In genomic region chr20:61503106-61503505, GRCh38 we compare ENCODE assay signal across 24 cellular contexts.
DNase-seq lines count a peak whose midpoint lies in the region; ATAC-seq, FAIRE-seq and TF ChIP-seq lines count a peak whose summit lies in the region.
"Had no signal": no experiment of that assay in that cellular context is flagged by ENCODE, and none has a peak within 500 bp of the region (broad histone marks: within the 10 kb centered on the region; RNA-seq: fewer than 3 reads in every experiment).

No MANE protein-coding gene starts in this region.

- H2AFZ ChIP-seq in Loucy (ENCODE audit: low read length), result no peak overlapping the region

- no peaks in the 10 kb centered on the region for H3K27me3 Mint-ChIP-seq in activated T-helper 17 cell treated with anti-CD3 and anti-CD28 coated beads, Interleukin-2, amount 50 U/mL, for 72 hours
- H3K27me3 Mint-ChIP-seq: B cell; CD4-positive, alpha-beta T cell had no signal

- intact Hi-C loops in A673 (cut with micrococcal nuclease; ENCODE audit: unreplicated experiment), result no loop called here

- H3K36me3 ChIP-seq in Loucy (ENCODE audit: insufficient read depth, low read length) (no peaks in the 10 kb centered on the region), A673 (ENCODE audit: insufficient read depth, low read length, poor library complexity, severe bottlenecking) (no peaks in the 10 kb centered on the region)
- H3K36me3 ChIP-seq: BLaER1 treated with 17β-estradiol and CSF1 and Interleukin-3, amounts not matched to agents 10 nM and 100 nM had no signal

- H3K4me3 ChIP-seq in Loucy (ENCODE audit: low read length, poor library complexity, severe bottlenecking) (peak overlapping the region; percentile 82), A673 (ENCODE audit: low read depth, low read length, poor library complexity, severe bottlenecking) (no peak overlapping the region)
- H3K4me3 ChIP-seq: BLaER1 treated with 17β-estradiol and CSF1 and Interleukin-3, amounts not matched to agents 10 nM and 100 nM; GM12878 had no signal

- peak overlapping the region; percentile 99 for H3K4me2 ChIP-seq in Loucy (ENCODE audit: low read depth, low read length, poor library complexity, severe bottlenecking)

- TF ChIP-seq CTCF in Loucy (conservative IDR thresholded peaks at IDR 0.05; ENCODE audit: low read length), result no peak
- TF ChIP-seq CTCF in A673 (conservative IDR thresholded peaks at IDR 0.05; ENCODE audit: low read depth, low read length), result no peak

- H3K27me3 ChIP-seq in Loucy (ENCODE audit: insufficient read depth, low read length, poor library complexity, severe bottlenecking) (no peaks in the 10 kb centered on the region), A673 (replicated peaks; ENCODE audit: insufficient read depth, low read depth, low read length, poor library complexity) (peaks cover 55% of the 10 kb centered on the region)
- H3K27me3 ChIP-seq: BLaER1 treated with 17β-estradiol and CSF1 and Interleukin-3, amounts not matched to agents 10 nM and 100 nM had no signal

- H4K20me1 ChIP-seq in Loucy (ENCODE audit: insufficient read depth, low read length, poor library complexity, severe bottlenecking), result no peaks in the 10 kb centered on the region
- H4K20me1 ChIP-seq: BLaER1 treated with 17β-estradiol and CSF1 and Interleukin-3, amounts not matched to agents 10 nM and 100 nM had no signal

- H3K9me3 ChIP-seq in Loucy (ENCODE audit: insufficient read depth, low read depth, low read length) (no peaks in the 10 kb centered on the region), A673 (ENCODE audit: low read depth, low read length, poor library complexity, severe bottlenecking) (no peaks in the 10 kb centered on the region)
- H3K9me3 ChIP-seq: BLaER1 treated with 17β-estradiol and CSF1 and Interleukin-3, amounts not matched to agents 10 nM and 100 nM; Caco-2 had no signal

- H3K27ac ChIP-seq in A673 (ENCODE audit: low read depth, low read length, poor library complexity, severe bottlenecking), result no peak overlapping the region
- H3K27ac ChIP-seq: BLaER1 treated with 17β-estradiol and CSF1 and Interleukin-3, amounts not matched to agents 10 nM and 100 nM; C4-2B had no signal

- no peaks in the 10 kb centered on the region for H3K4me1 Mint-ChIP-seq in activated T-helper 17 cell treated with anti-CD3 and anti-CD28 coated beads, Interleukin-2, amount 50 U/mL, for 72 hours
- H3K4me1 Mint-ChIP-seq: B cell had no signal

- H3K9me3 Mint-ChIP-seq in activated T-helper 17 cell treated with anti-CD3 and anti-CD28 coated beads, Interleukin-2, amount 50 U/mL, for 72 hours, result no peaks in the 10 kb centered on the region
- H3K9me3 Mint-ChIP-seq: CD8-positive, alpha-beta T cell had no signal

- FAIRE-seq in HTR-8/SVneo (lab: Jason Lieb, UNC), result peak; percentile 28
- FAIRE-seq: A204.1, D721Med, GM12878, GM12892, GM18507 had no signal

- H3F3A ChIP-seq in Loucy (ENCODE audit: low read depth), result peaks cover 10% of the 10 kb centered on the region; the same call in 1 of the 2 replicates

- H3K4me3 Mint-ChIP-seq in activated T-helper 17 cell treated with anti-CD3 and anti-CD28 coated beads, Interleukin-2, amount 50 U/mL, for 72 hours, result peak overlapping the region; percentile 45
- H3K4me3 Mint-ChIP-seq: B cell; CD4-positive, alpha-beta T cell; CD8-positive, alpha-beta T cell had no signal

- no peaks in the 10 kb centered on the region for H3K9me2 ChIP-seq in Loucy (replicated peaks; ENCODE audit: low read depth, low read length)

- H3K27ac Mint-ChIP-seq in activated T-helper 17 cell treated with anti-CD3 and anti-CD28 coated beads, Interleukin-2, amount 50 U/mL, for 72 hours, result no peak overlapping the region
- H3K27ac Mint-ChIP-seq: B cell; CD4-positive, alpha-beta T cell; CD8-positive, alpha-beta T cell had no signal

- CTCF ChIA-PET in A673 (lab: Charles Lee), result no interaction called here

- POLR2A ChIA-PET in A673 (lab: Charles Lee; ENCODE audit: low non-redundant PET), result no interaction called here

- no TSS peak for BruUV-seq in A673 (replicated peaks; lab: Mats Ljungman, UMichigan)

- no peaks in the 10 kb centered on the region for H3K36me3 Mint-ChIP-seq in activated T-helper 17 cell treated with anti-CD3 and anti-CD28 coated beads, Interleukin-2, amount 50 U/mL, for 72 hours (ENCODE audit: low read depth)
- H3K36me3 Mint-ChIP-seq: CD8-positive, alpha-beta T cell had no signal

- H3K9ac ChIP-seq in Loucy (ENCODE audit: low read depth, low read length, poor library complexity, severe bottlenecking), result peak overlapping the region; percentile 91
- H3K9ac ChIP-seq: BLaER1 treated with 17β-estradiol and CSF1 and Interleukin-3, amounts not matched to agents 10 nM and 100 nM had no signal

- H3K4me1 ChIP-seq in Loucy (ENCODE audit: insufficient read depth, low read length, poor library complexity, severe bottlenecking), result peaks cover 96% of the 10 kb centered on the region
- no peaks in the 10 kb centered on the region for H3K4me1 ChIP-seq in A673 (ENCODE audit: insufficient read depth, low read length, poor library complexity, severe bottlenecking)

- ATAC-seq in activated T-helper 17 cell treated with anti-CD3 and anti-CD28 coated beads, Interleukin-2, amount 50 U/mL, for 72 hours (replicated peaks), result no peak
- no peak for ATAC-seq in HG03175 (IDR thresholded peaks at IDR 0.05; ENCODE audit: unreplicated experiment)
- ATAC-seq in GM19328 (IDR thresholded peaks at IDR 0.05; ENCODE audit: unreplicated experiment), result no peak
- ATAC-seq: CD8-positive, alpha-beta T cell; GM12878 had no signal

- peaks cover 75% of the 10 kb centered on the region for H3K79me2 ChIP-seq in Loucy (ENCODE audit: insufficient read depth, low read length)

- DNase-seq in HTR-8/SVneo (ENCODE audit: insufficient read length, low spot score) (no peak), DMS79 treated with DMSO at 0.1 percent for 48 hours (lab: John Stamatoyannopoulos, UW) (no peak), A673 (ENCODE audit: low spot score) (no peak)
- DNase-seq: 8988T; AML-193; Caco-2; Calu3; CD4-positive, alpha-beta T cell; CD8-positive, alpha-beta T cell; DND-41; EL; GDM1 had no signal
